ENCODE assay signal across 1 cellular context in the genomic region with DNA sequence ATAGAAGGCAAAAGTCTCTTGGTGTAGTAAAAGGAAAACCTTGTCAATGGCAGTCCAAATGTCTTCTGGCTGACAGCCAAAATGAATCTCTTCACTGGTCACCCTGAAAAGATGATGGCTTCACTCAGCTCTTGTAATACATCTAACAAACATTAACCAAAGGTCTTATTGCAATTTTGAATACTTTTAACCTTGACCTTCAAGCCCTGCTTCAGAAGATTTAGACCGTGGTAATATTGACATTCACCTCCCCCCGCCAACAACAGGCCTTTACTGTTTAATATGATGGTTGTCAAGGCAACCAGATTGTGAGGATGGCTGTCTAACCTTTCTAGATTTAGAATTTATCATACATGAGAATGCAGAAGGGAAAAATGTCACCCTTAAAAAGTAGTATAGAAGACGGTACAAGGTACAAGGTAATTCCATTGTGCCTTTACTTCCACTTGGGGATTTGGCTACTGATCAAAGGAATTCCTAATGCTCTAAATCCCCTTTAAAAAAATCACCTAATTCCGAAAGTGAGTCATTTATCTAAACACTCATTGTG.
A peak's percentile ranks its signal among the peaks of the same experiment; 100 is the strongest.
TF ChIP-seq lines count a peak whose summit lies in the region.

No MANE protein-coding gene starts in this region.

TF ChIP-seq in HepG2, 621 proteins besides CTCF, POLR2A, EP300 and RAD21 (continued from another document and continues in another):
- TF ChIP-seq, protein P1, sequence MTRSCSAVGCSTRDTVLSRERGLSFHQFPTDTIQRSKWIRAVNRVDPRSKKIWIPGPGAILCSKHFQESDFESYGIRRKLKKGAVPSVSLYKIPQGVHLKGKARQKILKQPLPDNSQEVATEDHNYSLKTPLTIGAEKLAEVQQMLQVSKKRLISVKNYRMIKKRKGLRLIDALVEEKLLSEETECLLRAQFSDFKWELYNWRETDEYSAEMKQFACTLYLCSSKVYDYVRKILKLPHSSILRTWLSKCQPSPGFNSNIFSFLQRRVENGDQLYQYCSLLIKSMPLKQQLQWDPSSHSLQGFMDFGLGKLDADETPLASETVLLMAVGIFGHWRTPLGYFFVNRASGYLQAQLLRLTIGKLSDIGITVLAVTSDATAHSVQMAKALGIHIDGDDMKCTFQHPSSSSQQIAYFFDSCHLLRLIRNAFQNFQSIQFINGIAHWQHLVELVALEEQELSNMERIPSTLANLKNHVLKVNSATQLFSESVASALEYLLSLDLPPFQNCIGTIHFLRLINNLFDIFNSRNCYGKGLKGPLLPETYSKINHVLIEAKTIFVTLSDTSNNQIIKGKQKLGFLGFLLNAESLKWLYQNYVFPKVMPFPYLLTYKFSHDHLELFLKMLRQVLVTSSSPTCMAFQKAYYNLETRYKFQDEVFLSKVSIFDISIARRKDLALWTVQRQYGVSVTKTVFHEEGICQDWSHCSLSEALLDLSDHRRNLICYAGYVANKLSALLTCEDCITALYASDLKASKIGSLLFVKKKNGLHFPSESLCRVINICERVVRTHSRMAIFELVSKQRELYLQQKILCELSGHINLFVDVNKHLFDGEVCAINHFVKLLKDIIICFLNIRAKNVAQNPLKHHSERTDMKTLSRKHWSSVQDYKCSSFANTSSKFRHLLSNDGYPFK (CRISPR knock-in tag; IDR thresholded peaks at IDR 0.05; ENCODE audit: borderline replicate concordance): no peak
- no peak for TF ChIP-seq ZNF589 (CRISPR knock-in tag; conservative IDR thresholded peaks at IDR 0.05)
- TF ChIP-seq, protein P2, sequence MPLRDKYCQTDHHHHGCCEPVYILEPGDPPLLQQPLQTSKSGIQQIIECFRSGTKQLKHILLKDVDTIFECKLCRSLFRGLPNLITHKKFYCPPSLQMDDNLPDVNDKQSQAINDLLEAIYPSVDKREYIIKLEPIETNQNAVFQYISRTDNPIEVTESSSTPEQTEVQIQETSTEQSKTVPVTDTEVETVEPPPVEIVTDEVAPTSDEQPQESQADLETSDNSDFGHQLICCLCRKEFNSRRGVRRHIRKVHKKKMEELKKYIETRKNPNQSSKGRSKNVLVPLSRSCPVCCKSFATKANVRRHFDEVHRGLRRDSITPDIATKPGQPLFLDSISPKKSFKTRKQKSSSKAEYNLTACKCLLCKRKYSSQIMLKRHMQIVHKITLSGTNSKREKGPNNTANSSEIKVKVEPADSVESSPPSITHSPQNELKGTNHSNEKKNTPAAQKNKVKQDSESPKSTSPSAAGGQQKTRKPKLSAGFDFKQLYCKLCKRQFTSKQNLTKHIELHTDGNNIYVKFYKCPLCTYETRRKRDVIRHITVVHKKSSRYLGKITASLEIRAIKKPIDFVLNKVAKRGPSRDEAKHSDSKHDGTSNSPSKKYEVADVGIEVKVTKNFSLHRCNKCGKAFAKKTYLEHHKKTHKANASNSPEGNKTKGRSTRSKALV (CRISPR knock-in tag; IDR thresholded peaks at IDR 0.05): no peak
- TF ChIP-seq, protein P3, sequence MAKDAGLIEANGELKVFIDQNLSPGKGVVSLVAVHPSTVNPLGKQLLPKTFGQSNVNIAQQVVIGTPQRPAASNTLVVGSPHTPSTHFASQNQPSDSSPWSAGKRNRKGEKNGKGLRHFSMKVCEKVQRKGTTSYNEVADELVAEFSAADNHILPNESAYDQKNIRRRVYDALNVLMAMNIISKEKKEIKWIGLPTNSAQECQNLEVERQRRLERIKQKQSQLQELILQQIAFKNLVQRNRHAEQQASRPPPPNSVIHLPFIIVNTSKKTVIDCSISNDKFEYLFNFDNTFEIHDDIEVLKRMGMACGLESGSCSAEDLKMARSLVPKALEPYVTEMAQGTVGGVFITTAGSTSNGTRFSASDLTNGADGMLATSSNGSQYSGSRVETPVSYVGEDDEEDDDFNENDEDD (CRISPR knock-in tag; IDR thresholded peaks at IDR 0.05; ENCODE audit: borderline replicate concordance): no peak
- TF ChIP-seq, protein P4, sequence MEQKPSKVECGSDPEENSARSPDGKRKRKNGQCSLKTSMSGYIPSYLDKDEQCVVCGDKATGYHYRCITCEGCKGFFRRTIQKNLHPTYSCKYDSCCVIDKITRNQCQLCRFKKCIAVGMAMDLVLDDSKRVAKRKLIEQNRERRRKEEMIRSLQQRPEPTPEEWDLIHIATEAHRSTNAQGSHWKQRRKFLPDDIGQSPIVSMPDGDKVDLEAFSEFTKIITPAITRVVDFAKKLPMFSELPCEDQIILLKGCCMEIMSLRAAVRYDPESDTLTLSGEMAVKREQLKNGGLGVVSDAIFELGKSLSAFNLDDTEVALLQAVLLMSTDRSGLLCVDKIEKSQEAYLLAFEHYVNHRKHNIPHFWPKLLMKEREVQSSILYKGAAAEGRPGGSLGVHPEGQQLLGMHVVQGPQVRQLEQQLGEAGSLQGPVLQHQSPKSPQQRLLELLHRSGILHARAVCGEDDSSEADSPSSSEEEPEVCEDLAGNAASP (CRISPR knock-in tag; IDR thresholded peaks at IDR 0.05; ENCODE audit: borderline replicate concordance): peak; percentile 85
- no peak for TF ChIP-seq DR1 (CRISPR knock-in tag; IDR thresholded peaks at IDR 0.05)
- TF ChIP-seq, protein P5, sequence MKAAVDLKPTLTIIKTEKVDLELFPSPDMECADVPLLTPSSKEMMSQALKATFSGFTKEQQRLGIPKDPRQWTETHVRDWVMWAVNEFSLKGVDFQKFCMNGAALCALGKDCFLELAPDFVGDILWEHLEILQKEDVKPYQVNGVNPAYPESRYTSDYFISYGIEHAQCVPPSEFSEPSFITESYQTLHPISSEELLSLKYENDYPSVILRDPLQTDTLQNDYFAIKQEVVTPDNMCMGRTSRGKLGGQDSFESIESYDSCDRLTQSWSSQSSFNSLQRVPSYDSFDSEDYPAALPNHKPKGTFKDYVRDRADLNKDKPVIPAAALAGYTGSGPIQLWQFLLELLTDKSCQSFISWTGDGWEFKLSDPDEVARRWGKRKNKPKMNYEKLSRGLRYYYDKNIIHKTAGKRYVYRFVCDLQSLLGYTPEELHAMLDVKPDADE (CRISPR knock-in tag; IDR thresholded peaks at IDR 0.05): no peak
- TF ChIP-seq, protein P6, sequence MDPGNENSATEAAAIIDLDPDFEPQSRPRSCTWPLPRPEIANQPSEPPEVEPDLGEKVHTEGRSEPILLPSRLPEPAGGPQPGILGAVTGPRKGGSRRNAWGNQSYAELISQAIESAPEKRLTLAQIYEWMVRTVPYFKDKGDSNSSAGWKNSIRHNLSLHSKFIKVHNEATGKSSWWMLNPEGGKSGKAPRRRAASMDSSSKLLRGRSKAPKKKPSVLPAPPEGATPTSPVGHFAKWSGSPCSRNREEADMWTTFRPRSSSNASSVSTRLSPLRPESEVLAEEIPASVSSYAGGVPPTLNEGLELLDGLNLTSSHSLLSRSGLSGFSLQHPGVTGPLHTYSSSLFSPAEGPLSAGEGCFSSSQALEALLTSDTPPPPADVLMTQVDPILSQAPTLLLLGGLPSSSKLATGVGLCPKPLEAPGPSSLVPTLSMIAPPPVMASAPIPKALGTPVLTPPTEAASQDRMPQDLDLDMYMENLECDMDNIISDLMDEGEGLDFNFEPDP (CRISPR knock-in tag; conservative IDR thresholded peaks at IDR 0.05): no peak
- TF ChIP-seq, protein P7, sequence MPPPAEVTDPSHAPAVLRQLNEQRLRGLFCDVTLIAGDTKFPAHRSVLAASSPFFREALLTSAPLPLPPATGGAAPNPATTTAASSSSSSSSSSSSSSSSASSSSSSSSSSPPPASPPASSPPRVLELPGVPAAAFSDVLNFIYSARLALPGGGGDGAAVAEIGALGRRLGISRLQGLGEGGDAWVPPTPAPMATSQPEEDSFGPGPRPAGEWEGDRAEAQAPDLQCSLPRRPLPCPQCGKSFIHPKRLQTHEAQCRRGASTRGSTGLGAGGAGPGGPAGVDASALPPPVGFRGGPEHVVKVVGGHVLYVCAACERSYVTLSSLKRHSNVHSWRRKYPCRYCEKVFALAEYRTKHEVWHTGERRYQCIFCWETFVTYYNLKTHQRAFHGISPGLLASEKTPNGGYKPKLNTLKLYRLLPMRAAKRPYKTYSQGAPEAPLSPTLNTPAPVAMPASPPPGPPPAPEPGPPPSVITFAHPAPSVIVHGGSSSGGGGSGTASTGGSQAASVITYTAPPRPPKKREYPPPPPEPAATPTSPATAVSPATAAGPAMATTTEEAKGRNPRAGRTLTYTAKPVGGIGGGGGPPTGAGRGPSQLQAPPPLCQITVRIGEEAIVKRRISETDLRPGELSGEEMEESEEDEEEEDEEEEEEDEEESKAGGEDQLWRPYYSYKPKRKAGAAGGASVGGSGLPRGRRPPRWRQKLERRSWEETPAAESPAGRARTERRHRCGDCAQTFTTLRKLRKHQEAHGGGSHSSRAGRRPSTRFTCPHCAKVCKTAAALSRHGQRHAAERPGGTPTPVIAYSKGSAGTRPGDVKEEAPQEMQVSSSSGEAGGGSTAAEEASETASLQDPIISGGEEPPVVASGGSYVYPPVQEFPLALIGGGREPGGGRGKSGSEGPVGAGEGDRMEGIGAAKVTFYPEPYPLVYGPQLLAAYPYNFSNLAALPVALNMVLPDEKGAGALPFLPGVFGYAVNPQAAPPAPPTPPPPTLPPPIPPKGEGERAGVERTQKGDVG (CRISPR knock-in tag; IDR thresholded peaks at IDR 0.05; ENCODE audit: borderline replicate concordance): no peak
- TF ChIP-seq ZNF232 (CRISPR knock-in tag; IDR thresholded peaks at IDR 0.05; ENCODE audit: borderline replicate concordance): no peak
- TF ChIP-seq MTA1 (CRISPR knock-in tag; IDR thresholded peaks at IDR 0.05; ENCODE audit: borderline replicate concordance): no peak
- TF ChIP-seq KMT2A (CRISPR knock-in tag; IDR thresholded peaks at IDR 0.05): no peak
- no peak for TF ChIP-seq CCDC6 (CRISPR knock-in tag; IDR thresholded peaks at IDR 0.05)
- TF ChIP-seq, protein P8, sequence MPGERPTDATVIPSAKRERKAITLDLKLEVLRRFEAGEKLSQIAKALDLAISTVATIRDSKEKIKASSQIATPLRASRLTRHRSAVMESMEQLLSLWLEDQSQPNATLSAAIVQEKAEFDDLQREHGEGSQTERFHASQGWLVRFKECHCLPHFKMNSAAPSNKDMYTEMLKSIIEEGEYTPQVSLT (CRISPR knock-in tag; IDR thresholded peaks at IDR 0.05; ENCODE audit: borderline replicate concordance, low read depth): no peak
- 0 out of 2 replicates have a peak, but pooled peaks have one; percentile 52 for TF ChIP-seq KAT7 (CRISPR knock-in tag; IDR thresholded peaks at IDR 0.05; ENCODE audit: borderline replicate concordance)
- no peak for TF ChIP-seq RAD51 (IDR thresholded peaks at IDR 0.05; ENCODE audit: borderline replicate concordance)
- TF ChIP-seq, protein P9, sequence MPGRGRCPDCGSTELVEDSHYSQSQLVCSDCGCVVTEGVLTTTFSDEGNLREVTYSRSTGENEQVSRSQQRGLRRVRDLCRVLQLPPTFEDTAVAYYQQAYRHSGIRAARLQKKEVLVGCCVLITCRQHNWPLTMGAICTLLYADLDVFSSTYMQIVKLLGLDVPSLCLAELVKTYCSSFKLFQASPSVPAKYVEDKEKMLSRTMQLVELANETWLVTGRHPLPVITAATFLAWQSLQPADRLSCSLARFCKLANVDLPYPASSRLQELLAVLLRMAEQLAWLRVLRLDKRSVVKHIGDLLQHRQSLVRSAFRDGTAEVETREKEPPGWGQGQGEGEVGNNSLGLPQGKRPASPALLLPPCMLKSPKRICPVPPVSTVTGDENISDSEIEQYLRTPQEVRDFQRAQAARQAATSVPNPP (CRISPR knock-in tag; IDR thresholded peaks at IDR 0.05): no peak
- no peak for TF ChIP-seq ZNF101 (CRISPR knock-in tag; IDR thresholded peaks at IDR 0.05; ENCODE audit: borderline replicate concordance, low read depth)
- TF ChIP-seq ELF1 (CRISPR knock-in tag; IDR thresholded peaks at IDR 0.05): no peak
- no peak for TF ChIP-seq PAF1 (CRISPR knock-in tag; IDR thresholded peaks at IDR 0.05)
- TF ChIP-seq, protein P10, sequence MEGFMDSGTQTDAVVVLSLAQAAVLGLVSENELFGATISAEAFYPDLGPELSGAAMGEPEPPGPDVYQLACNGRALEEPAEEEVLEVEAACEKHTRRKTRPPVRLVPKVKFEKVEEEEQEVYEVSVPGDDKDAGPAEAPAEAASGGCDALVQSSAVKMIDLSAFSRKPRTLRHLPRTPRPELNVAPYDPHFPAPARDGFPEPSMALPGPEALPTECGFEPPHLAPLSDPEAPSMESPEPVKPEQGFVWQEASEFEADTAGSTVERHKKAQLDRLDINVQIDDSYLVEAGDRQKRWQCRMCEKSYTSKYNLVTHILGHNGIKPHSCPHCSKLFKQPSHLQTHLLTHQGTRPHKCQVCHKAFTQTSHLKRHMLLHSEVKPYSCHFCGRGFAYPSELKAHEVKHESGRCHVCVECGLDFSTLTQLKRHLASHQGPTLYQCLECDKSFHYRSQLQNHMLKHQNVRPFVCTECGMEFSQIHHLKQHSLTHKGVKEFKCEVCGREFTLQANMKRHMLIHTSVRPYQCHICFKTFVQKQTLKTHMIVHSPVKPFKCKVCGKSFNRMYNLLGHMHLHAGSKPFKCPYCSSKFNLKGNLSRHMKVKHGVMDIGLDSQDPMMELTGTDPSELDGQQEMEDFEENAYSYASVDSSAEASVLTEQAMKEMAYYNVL (CRISPR knock-in tag; IDR thresholded peaks at IDR 0.05; ENCODE audit: borderline replicate concordance): peak; percentile 72; the same call in 1 of the 2 replicates
- TF ChIP-seq ETV6 (CRISPR knock-in tag; conservative IDR thresholded peaks at IDR 0.05): no peak
- TF ChIP-seq DNMT1 (CRISPR knock-in tag; IDR thresholded peaks at IDR 0.05): no peak
- TF ChIP-seq RXRB (CRISPR knock-in tag; IDR thresholded peaks at IDR 0.05; ENCODE audit: borderline replicate concordance): peak; percentile 92
- TF ChIP-seq, protein P11, sequence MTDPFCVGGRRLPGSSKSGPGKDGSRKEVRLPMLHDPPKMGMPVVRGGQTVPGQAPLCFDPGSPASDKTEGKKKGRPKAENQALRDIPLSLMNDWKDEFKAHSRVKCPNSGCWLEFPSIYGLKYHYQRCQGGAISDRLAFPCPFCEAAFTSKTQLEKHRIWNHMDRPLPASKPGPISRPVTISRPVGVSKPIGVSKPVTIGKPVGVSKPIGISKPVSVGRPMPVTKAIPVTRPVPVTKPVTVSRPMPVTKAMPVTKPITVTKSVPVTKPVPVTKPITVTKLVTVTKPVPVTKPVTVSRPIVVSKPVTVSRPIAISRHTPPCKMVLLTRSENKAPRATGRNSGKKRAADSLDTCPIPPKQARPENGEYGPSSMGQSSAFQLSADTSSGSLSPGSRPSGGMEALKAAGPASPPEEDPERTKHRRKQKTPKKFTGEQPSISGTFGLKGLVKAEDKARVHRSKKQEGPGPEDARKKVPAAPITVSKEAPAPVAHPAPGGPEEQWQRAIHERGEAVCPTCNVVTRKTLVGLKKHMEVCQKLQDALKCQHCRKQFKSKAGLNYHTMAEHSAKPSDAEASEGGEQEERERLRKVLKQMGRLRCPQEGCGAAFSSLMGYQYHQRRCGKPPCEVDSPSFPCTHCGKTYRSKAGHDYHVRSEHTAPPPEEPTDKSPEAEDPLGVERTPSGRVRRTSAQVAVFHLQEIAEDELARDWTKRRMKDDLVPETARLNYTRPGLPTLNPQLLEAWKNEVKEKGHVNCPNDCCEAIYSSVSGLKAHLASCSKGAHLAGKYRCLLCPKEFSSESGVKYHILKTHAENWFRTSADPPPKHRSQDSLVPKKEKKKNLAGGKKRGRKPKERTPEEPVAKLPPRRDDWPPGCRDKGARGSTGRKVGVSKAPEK (CRISPR knock-in tag; IDR thresholded peaks at IDR 0.05; ENCODE audit: borderline replicate concordance): no peak
- no peak for TF ChIP-seq KAT2B (IDR thresholded peaks at IDR 0.05; ENCODE audit: borderline replicate concordance, low read depth, low read length)
- TF ChIP-seq ARNT (IDR thresholded peaks at IDR 0.05): no peak
- TF ChIP-seq ZNF44 (CRISPR knock-in tag; IDR thresholded peaks at IDR 0.05): no peak
- TF ChIP-seq TARDBP (CRISPR knock-in tag; IDR thresholded peaks at IDR 0.05): peak; percentile 84
- TF ChIP-seq CC2D1A (CRISPR knock-in tag; IDR thresholded peaks at IDR 0.05): no peak
